ENCODE assay signal across 20 cellular contexts in the genomic region with DNA sequence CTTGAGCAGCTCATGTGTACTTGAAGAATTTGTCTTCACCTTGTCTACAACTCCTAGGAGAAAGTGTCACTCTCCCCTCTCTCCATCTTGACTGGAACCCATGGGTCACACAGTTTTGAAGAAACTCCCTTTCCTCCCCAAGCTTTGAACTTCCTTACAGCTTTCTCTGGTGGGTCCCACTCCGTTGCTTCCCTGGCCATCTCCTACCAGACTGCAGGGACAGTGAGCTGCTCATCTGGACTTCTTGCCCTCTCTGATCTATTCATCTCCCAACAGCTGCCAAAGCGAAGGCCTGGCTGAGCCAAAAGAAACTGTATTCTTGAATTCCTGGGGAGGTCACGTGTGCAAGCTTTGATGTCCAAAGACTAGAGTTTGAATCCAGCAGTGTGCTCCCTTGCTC. TPM values are rescaled to one million over a fixed set of nuclear protein-coding genes. Genes with fewer than 3 reads are reported as not detected.
"Had no signal": no experiment of that assay in that cellular context is flagged by ENCODE, and none has a peak within 500 bp of the region (broad histone marks: within the 10 kb centered on the region; RNA-seq: fewer than 3 reads in every experiment).

No MANE protein-coding gene starts in this region.

- H3K9me3 ChIP-seq: SK-N-SH had no signal

- DNase-seq: Karpas-422, KG1, MM.1S, NCI-H1092 treated with DMSO at 0.1 percent for 48 hours, NCI-H1436, NCI-H187, NCI-H2029, NCI-H2081 treated with DMSO at 0.1 percent for 48 hours, NCI-H2171, NCI-H226, NCI-H446, NCI-H510A, NCI-H524 treated with DMSO at 0.1 percent for 48 hours, NCI-H69, NCI-H774, RPMI8226, SHP77, SK-N-SH had no signal

- H3K9ac ChIP-seq: SK-N-SH had no signal

- H3K4me2 ChIP-seq: SK-N-SH had no signal

RNA-seq across cellular contexts. Expression of a gene that starts 22.7 kb away (rescaled TPM):
- total RNA-seq: HT-29, SK-MEL-5 had no signal
